ENCODE assay signal across 21 cellular contexts in the genomic region with DNA sequence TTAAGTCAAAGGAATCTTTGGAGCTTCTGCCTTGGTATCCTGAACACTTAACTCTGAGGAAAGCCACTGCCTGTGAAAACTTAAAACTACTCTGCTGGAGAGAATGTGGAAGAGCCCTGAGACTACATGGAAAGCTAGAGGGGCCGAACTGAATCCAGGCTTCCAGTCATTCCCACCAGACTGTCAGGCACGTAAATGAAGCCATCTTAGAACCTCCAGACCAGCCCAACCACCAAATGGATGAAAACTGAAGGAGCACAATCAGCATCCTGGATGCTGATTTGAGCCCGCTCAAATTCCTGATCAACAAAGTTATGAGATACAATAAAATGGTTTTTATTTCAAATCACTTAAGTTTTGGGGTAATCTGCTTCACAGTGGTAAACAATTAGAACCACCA.
"Had no signal": no experiment of that assay in that cellular context is flagged by ENCODE, and none has a peak within 500 bp of the region (broad histone marks: within the 10 kb centered on the region; RNA-seq: fewer than 3 reads in every experiment).

No MANE protein-coding gene starts in this region.

- ATAC-seq: activated CD4-positive, alpha-beta T cell treated with anti-CD3 and anti-CD28 coated beads for 36 hours; body of pancreas; effector memory CD8-positive, alpha-beta T cell; mucosa of descending colon; naive thymus-derived CD4-positive, alpha-beta T cell had no signal

- H3K27me3 ChIP-seq: body of pancreas, thyroid gland had no signal

- H3K4me1 ChIP-seq: body of pancreas had no signal

- H3K27me3 Mint-ChIP-seq: activated CD4-positive, alpha-beta memory T cell treated with anti-CD3 and anti-CD28 coated beads for 36 hours; activated CD4-positive, alpha-beta T cell treated with anti-CD3 and anti-CD28 coated beads for 36 hours; activated naive CD8-positive, alpha-beta T cell treated with anti-CD3 and anti-CD28 coated beads, Interleukin-2, amount 10 ng/mL, durations not matched to agents 7 days and 5 days; effector memory CD8-positive, alpha-beta T cell; naive thymus-derived CD4-positive, alpha-beta T cell had no signal

- H3K4me3 ChIP-seq: body of pancreas, lung, mucosa of descending colon, thyroid gland had no signal

- H3K9me3 ChIP-seq: body of pancreas, mucosa of descending colon, thyroid gland had no signal

- H3K27ac Mint-ChIP-seq: activated CD4-positive, alpha-beta memory T cell treated with anti-CD3 and anti-CD28 coated beads for 36 hours; activated CD4-positive, alpha-beta T cell treated with anti-CD3 and anti-CD28 coated beads for 36 hours; activated naive CD8-positive, alpha-beta T cell treated with anti-CD3 and anti-CD28 coated beads, Interleukin-2, amount 10 ng/mL, durations not matched to agents 7 days and 5 days; activated T-helper 2 cell treated with anti-CD3 and anti-CD28 coated beads, Interferon-gamma antibody, Interleukin-2, Interleukin-4, amounts not matched to agents 10 μg/mL and 5 μg/mL and 100 μg/mL, durations not matched to agents 14 hours and 24 hours and 36 hours had no signal

- DNase-seq: activated CD4-positive, alpha-beta memory T cell treated with anti-CD3 and anti-CD28 coated beads for 36 hours; activated CD4-positive, alpha-beta T cell treated with anti-CD3 and anti-CD28 coated beads for 36 hours; activated naive CD4-positive, alpha-beta T cell treated with Interleukin-2 at 50 U/mL for 16 hours; activated naive CD8-positive, alpha-beta T cell treated with anti-CD3 and anti-CD28 coated beads, Interleukin-2, amount 10 ng/mL, durations not matched to agents 7 days and 5 days; amygdala; body of pancreas; effector memory CD8-positive, alpha-beta T cell; foreskin fibroblast; hippocampal formation; mucosa of descending colon; naive thymus-derived CD4-positive, alpha-beta T cell; nucleus accumbens; stimulated activated naive CD4-positive, alpha-beta T cell; SW 1271; thyroid gland had no signal

- H3K4me3 Mint-ChIP-seq: activated CD4-positive, alpha-beta memory T cell treated with anti-CD3 and anti-CD28 coated beads for 36 hours; activated CD4-positive, alpha-beta T cell treated with anti-CD3 and anti-CD28 coated beads for 36 hours; activated naive CD8-positive, alpha-beta T cell treated with anti-CD3 and anti-CD28 coated beads, Interleukin-2, amount 10 ng/mL, durations not matched to agents 7 days and 5 days; effector memory CD8-positive, alpha-beta T cell; T-helper 2 cell treated with Interferon-gamma antibody and Interleukin-4, amounts not matched to agents 5 μg/mL and 100 μg/mL, for 36 hours had no signal

- H3K9me3 Mint-ChIP-seq: activated CD4-positive, alpha-beta memory T cell treated with anti-CD3 and anti-CD28 coated beads for 36 hours; activated naive CD8-positive, alpha-beta T cell treated with anti-CD3 and anti-CD28 coated beads, Interleukin-2, amount 10 ng/mL, durations not matched to agents 7 days and 5 days; activated T-helper 2 cell treated with anti-CD3 and anti-CD28 coated beads, Interferon-gamma antibody, Interleukin-2, Interleukin-4, amounts not matched to agents 10 μg/mL and 5 μg/mL and 100 μg/mL, durations not matched to agents 14 hours and 24 hours and 36 hours; effector memory CD8-positive, alpha-beta T cell; naive thymus-derived CD4-positive, alpha-beta T cell; T-helper 2 cell treated with Interferon-gamma antibody and Interleukin-4, amounts not matched to agents 5 μg/mL and 100 μg/mL, for 36 hours had no signal

- FAIRE-seq: keratinocyte, TTC549, urothelium cell line had no signal

- H3K27ac ChIP-seq: body of pancreas, thyroid gland had no signal

- H3K36me3 ChIP-seq: thyroid gland had no signal
